ENCODE assay signal across 8 cellular contexts in the genomic region with DNA sequence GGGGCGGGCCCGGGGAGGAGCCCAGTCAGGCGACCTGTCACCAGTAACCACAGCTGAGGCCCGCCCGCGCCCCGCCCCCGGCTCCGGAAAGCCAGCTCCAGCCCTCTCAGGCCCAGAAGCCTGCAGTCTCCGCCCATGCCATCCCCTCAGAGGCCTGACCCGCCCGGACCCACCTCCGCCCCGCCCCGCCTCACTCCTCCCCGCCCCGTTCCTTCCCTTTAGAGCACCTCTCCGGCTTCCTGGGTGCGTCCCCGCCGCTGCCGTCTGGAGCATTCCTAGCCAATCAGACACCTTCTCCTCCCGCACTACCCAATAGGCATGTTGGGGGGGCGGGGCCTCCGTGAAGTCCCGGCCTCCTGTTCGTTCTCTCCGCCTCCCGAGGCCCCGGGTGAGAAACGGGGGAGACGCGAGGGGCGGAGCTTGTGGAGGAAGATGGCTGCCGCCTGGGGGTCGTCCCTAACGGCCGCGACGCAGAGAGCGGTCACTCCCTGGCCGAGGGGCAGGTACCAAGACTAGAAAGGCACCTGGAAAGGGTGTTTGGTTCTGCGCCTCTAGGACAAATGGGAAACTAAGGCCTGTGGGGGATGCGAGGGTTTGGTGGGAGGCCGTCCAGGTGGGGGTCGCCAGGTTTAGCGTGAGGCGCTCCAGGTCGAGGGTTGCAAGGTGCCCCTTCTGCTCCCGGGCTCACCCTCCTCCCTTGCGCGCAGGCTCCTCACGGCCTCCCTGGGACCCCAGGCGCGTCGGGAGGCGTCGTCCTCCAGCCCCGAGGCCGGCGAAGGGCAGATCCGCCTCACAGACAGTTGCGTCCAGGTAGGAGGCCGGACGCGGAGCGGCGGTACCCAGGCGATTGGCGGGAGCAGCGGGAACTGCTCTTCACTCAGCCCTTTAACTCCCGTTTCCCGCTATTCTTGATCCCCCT. TPM values are rescaled to one million over a fixed set of nuclear protein-coding genes. Genes with fewer than 3 reads are reported as not detected.
DNase-seq lines count a peak whose midpoint lies in the region; ATAC-seq and TF ChIP-seq lines count a peak whose summit lies in the region.

A gene with protein sequence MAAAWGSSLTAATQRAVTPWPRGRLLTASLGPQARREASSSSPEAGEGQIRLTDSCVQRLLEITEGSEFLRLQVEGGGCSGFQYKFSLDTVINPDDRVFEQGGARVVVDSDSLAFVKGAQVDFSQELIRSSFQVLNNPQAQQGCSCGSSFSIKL (plus strand): TSS at position 423 of the 919 bp plus-strand sequence. CDS start 10 bp downstream, at position 433.

- H3K27ac ChIP-seq in SK-N-SH (ENCODE audit: low read depth in 2 of 2, low read length in 1 of 2) (peak within 1 kb of the TSS; percentile 56 to 80), temporal lobe (ENCODE audit: low read depth, low read length) (peak within 1 kb of the TSS; percentile 85)

- no peaks in the 10 kb centered on the region for H3K9me3 ChIP-seq in SK-N-SH

- WGBS in SK-N-SH (ENCODE audit: low lambda C conversion rate) = under 1% methylated on average over 27 of the region's 73 CpGs

- H3K36me3 ChIP-seq in SK-N-SH (replicated peaks in 1 of 2; ENCODE audit: control insufficient read depth in 1 of 2, insufficient read depth in 2 of 2, low read length in 1 of 2) = peaks cover 9 to 10% of the 10 kb centered on the region in 2 experiments

- H3K4me2 ChIP-seq in SK-N-SH = peak within 1 kb of the TSS; percentile 96

- no peak for TF ChIP-seq RAD21 in SK-N-SH (IDR thresholded peaks at IDR 0.05; ENCODE audit: low read length)

- H3K79me2 ChIP-seq in SK-N-SH (ENCODE audit: insufficient read depth) = peaks cover 40% of the 10 kb centered on the region

- peak; percentile 99 for DNase-seq in GM04504 (ENCODE audit: low read depth)
- DNase-seq in NCI-H1048 (lab: John Stamatoyannopoulos, UW) = peak; percentile 100
- peak; percentile 99 for DNase-seq in SK-N-SH
- DNase-seq in activated naive CD4-positive, alpha-beta T cell treated with anti-CD3 and anti-CD28 coated beads, Interleukin-2, amount 50 U/mL, for 16 hours = peak; percentile 100
- DNase-seq in globus pallidus (ENCODE audit: low spot score) = peak; percentile 99
- peak; percentile 99 for DNase-seq in occipital lobe (lab: John Stamatoyannopoulos, UW)

- H2AFZ ChIP-seq in SK-N-SH (ENCODE audit: low read depth) = peak within 1 kb of the TSS; percentile 92

- no peaks in the 10 kb centered on the region for H3K27me3 ChIP-seq in SK-N-SH (ENCODE audit: insufficient read depth)

- H3K4me1 ChIP-seq in SK-N-SH (ENCODE audit: control insufficient read depth in 1 of 2, insufficient read depth in 2 of 2, low read depth in 1 of 2, low read length in 1 of 2) = peaks cover 13 to 20% of the 10 kb centered on the region in 2 experiments; a peak in 3 of 4 replicates

- CTCF ChIA-PET in SK-N-SH (lab: Yijun Ruan, JAX) = interaction anchor here (0.7 to 11.1 kb wide), 5 partner anchors 9 to 190 kb away, joined by 3 to 126 read pairs (median 3); a partner anchor contains a TSS

- no peaks in the 10 kb centered on the region for H4K20me1 ChIP-seq in SK-N-SH (ENCODE audit: insufficient read depth)

- TF ChIP-seq EP300 in SK-N-SH (IDR thresholded peaks at IDR 0.05; ENCODE audit: borderline replicate concordance in 1 of 2, low read depth in 1 of 2, low read length in 1 of 2) = no peak

- H3F3A ChIP-seq in SK-N-SH (replicated peaks; ENCODE audit: insufficient read depth) = peaks cover 49% of the 10 kb centered on the region

- POLR2A ChIA-PET in SK-N-SH (lab: Yijun Ruan, JAX) = interaction anchor here (0.6 to 1.1 kb wide), 4 partner anchors 67 to 525 kb away, joined by 3 read pairs; no protein-coding TSS in a partner anchor

- H3K9me2 ChIP-seq in SK-N-SH = no peaks in the 10 kb centered on the region

- H3K4me3 ChIP-seq in SK-N-SH (ENCODE audit: low read depth in 2 of 2, low read length in 1 of 2) = peak within 1 kb of the TSS; percentile 87 to 91

- H3K9ac ChIP-seq in SK-N-SH = peak within 1 kb of the TSS; percentile 76

- no peak for TF ChIP-seq CTCF in SK-N-SH (IDR thresholded peaks at IDR 0.05)

- peak; percentile 87 for ATAC-seq in HG02571 (IDR thresholded peaks at IDR 0.05; ENCODE audit: unreplicated experiment)

TF ChIP-seq in SK-N-SH, 30 proteins besides CTCF, POLR2A, EP300 and RAD21:
- TF ChIP-seq MXI1 (IDR thresholded peaks at IDR 0.05; ENCODE audit: low read depth, low read length) (peak; percentile 22), SIN3A (IDR thresholded peaks at IDR 0.05; ENCODE audit: borderline replicate concordance, low read depth, low read length) (peak; percentile 77; the same call in 1 of the 2 replicates), TAF1 (IDR thresholded peaks at IDR 0.05; ENCODE audit: borderline replicate concordance, low read depth, low read length) (peak; percentile 75; the same call in 1 of the 2 replicates), POLR2AphosphoS5 (IDR thresholded peaks at IDR 0.05; ENCODE audit: low read depth, low read length) (peak; percentile 79), ELF1 (IDR thresholded peaks at IDR 0.05) (peak; percentile 70), CHD2 (IDR thresholded peaks at IDR 0.05; ENCODE audit: low read length, partially characterized antibody) (peak; percentile 70), EZH2phosphoT487 (IDR thresholded peaks at IDR 0.05; ENCODE audit: borderline replicate concordance, low read depth) (no peak), TCF12 (IDR thresholded peaks at IDR 0.05) (no peak), NRF1 (IDR thresholded peaks at IDR 0.05; ENCODE audit: low read depth, low read length) (no peak), YY1 (IDR thresholded peaks at IDR 0.05; ENCODE audit: low read depth) (peak; percentile 93)
- TF ChIP-seq, protein P1, sequence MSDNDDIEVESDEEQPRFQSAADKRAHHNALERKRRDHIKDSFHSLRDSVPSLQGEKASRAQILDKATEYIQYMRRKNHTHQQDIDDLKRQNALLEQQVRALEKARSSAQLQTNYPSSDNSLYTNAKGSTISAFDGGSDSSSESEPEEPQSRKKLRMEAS (IDR thresholded peaks at IDR 0.05; ENCODE audit: low read depth) = 0 out of 2 replicates have a peak, but pooled peaks have one; percentile 10
- TF ChIP-seq, protein P2, sequence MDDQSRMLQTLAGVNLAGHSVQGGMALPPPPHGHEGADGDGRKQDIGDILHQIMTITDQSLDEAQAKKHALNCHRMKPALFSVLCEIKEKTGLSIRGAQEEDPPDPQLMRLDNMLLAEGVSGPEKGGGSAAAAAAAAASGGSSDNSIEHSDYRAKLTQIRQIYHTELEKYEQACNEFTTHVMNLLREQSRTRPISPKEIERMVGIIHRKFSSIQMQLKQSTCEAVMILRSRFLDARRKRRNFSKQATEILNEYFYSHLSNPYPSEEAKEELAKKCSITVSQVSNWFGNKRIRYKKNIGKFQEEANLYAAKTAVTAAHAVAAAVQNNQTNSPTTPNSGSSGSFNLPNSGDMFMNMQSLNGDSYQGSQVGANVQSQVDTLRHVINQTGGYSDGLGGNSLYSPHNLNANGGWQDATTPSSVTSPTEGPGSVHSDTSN (IDR thresholded peaks at IDR 0.05) = 0 out of 2 replicates have a peak, but pooled peaks have one; percentile 13
- TF ChIP-seq, protein P3, sequence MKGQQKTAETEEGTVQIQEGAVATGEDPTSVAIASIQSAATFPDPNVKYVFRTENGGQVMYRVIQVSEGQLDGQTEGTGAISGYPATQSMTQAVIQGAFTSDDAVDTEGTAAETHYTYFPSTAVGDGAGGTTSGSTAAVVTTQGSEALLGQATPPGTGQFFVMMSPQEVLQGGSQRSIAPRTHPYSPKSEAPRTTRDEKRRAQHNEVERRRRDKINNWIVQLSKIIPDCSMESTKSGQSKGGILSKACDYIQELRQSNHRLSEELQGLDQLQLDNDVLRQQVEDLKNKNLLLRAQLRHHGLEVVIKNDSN (IDR thresholded peaks at IDR 0.05; ENCODE audit: borderline replicate concordance, low read depth) = 0 out of 2 replicates have a peak, but pooled peaks have one; percentile 45
- TF ChIP-seq, protein P4, sequence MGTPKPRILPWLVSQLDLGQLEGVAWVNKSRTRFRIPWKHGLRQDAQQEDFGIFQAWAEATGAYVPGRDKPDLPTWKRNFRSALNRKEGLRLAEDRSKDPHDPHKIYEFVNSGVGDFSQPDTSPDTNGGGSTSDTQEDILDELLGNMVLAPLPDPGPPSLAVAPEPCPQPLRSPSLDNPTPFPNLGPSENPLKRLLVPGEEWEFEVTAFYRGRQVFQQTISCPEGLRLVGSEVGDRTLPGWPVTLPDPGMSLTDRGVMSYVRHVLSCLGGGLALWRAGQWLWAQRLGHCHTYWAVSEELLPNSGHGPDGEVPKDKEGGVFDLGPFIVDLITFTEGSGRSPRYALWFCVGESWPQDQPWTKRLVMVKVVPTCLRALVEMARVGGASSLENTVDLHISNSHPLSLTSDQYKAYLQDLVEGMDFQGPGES (IDR thresholded peaks at IDR 0.05; ENCODE audit: low read depth, low read length) = peak; percentile 69
TF ChIP-seq in SK-N-SH: peak in this region for 11.

RNA-seq across cellular contexts. Expression of the gene that starts here (rescaled TPM):
- 37.3 and 51.9 TPM in 2 replicates for polyA plus RNA-seq in SK-N-SH (2012; rRNA removed)
- polyA plus RNA-seq in SK-N-SH (2012; cell fraction: cytosol; rRNA removed) = 57.2 and 70.6 TPM in 2 replicates
- polyA plus RNA-seq in SK-N-SH (2012; cell fraction: nucleus; rRNA removed) = 17.1 and 20.7 TPM in 2 replicates
- 20.1 TPM for total RNA-seq in occipital lobe
- total RNA-seq in temporal lobe = 15.2 TPM

Comparison
In these comparisons a context has a peak if more than half of its experiments do, and no peak if none do; other contexts are left out.
1. Peak in every context shown above with its lines: DNase-seq, ATAC-seq, H3K4me3 ChIP-seq and H3K27ac ChIP-seq.